ENCODE assay signal across 12 cellular contexts in genomic region chr20:54642733-54643667, GRCh38.
"Had no signal": no experiment of that assay in that cellular context is flagged by ENCODE, and none has a peak within 500 bp of the region (broad histone marks: within the 10 kb centered on the region; RNA-seq: fewer than 3 reads in every experiment).

No MANE protein-coding gene starts in this region.

- H3K36me3 ChIP-seq: brain microvascular endothelial cell, transverse colon had no signal

- H3K36me3 Mint-ChIP-seq: activated naive CD4-positive, alpha-beta T cell treated with anti-CD3 and anti-CD28 coated beads, Interleukin-2, amount 50 U/mL, for 24 hours; naive thymus-derived CD8-positive, alpha-beta T cell had no signal

- H3K27me3 ChIP-seq: brain microvascular endothelial cell, transverse colon had no signal

- H3K27ac ChIP-seq: brain microvascular endothelial cell, epithelial cell of prostate, transverse colon had no signal

- DNase-seq: activated effector memory CD4-positive, alpha-beta T cell treated with Interleukin-2 at 50 U/mL for 16 hours; activated T-cell treated with anti-CD3 and anti-CD28 coated beads, Interleukin-2, amount 50 U/mL, for 24 hours; cerebellar nuclear complex; effector memory CD8-positive, alpha-beta T cell; naive thymus-derived CD8-positive, alpha-beta T cell; stimulated activated CD4-positive, alpha-beta T cell treated with anti-CD3 and anti-CD28 coated beads, Interleukin-4, amount 100 ng/mL, for 24 hours; transverse colon had no signal

- ATAC-seq: effector memory CD8-positive, alpha-beta T cell; naive thymus-derived CD8-positive, alpha-beta T cell had no signal

- H3K27ac Mint-ChIP-seq: activated naive CD4-positive, alpha-beta T cell treated with anti-CD3 and anti-CD28 coated beads, Interleukin-2, amount 50 U/mL, for 24 hours; activated T-cell treated with anti-CD3 and anti-CD28 coated beads, Interleukin-2, amount 50 U/mL, for 24 hours; dendritic cell treated with granulocyte-macrophage colony-stimulating factor and Interleukin-4, amounts not matched to agents 40 ng/mL and 50 ng/mL, for 4 days; effector memory CD8-positive, alpha-beta T cell; naive thymus-derived CD8-positive, alpha-beta T cell had no signal

- H3K4me3 ChIP-seq: lung, transverse colon had no signal

- H3K9me3 ChIP-seq: transverse colon had no signal

- H3K9me3 Mint-ChIP-seq: activated naive CD4-positive, alpha-beta T cell treated with anti-CD3 and anti-CD28 coated beads, Interleukin-2, amount 50 U/mL, for 24 hours; activated T-cell treated with anti-CD3 and anti-CD28 coated beads, Interleukin-2, amount 50 U/mL, for 24 hours; dendritic cell treated with granulocyte-macrophage colony-stimulating factor and Interleukin-4, amounts not matched to agents 40 ng/mL and 50 ng/mL, for 4 days; effector memory CD8-positive, alpha-beta T cell; naive thymus-derived CD8-positive, alpha-beta T cell had no signal

- H3K4me1 Mint-ChIP-seq: activated naive CD4-positive, alpha-beta T cell treated with anti-CD3 and anti-CD28 coated beads, Interleukin-2, amount 50 U/mL, for 24 hours; naive thymus-derived CD8-positive, alpha-beta T cell had no signal

- H3K4me3 Mint-ChIP-seq: activated naive CD4-positive, alpha-beta T cell treated with anti-CD3 and anti-CD28 coated beads, Interleukin-2, amount 50 U/mL, for 24 hours; activated T-cell treated with anti-CD3 and anti-CD28 coated beads, Interleukin-2, amount 50 U/mL, for 24 hours; dendritic cell treated with granulocyte-macrophage colony-stimulating factor and Interleukin-4, amounts not matched to agents 40 ng/mL and 50 ng/mL, for 4 days; effector memory CD8-positive, alpha-beta T cell; naive thymus-derived CD8-positive, alpha-beta T cell had no signal

- H3K4me1 ChIP-seq: transverse colon had no signal
